In genomic region chr14:85528080-85528881, GRCh38 we compare ENCODE assay signal across 1 cellular context.
TF ChIP-seq lines count a peak whose summit lies in the region.

No MANE protein-coding gene starts in this region.

TF ChIP-seq in HepG2, 621 proteins besides CTCF, POLR2A, EP300 and RAD21 (continued from another document):
- TF ChIP-seq ZBTB4 (CRISPR knock-in tag; IDR thresholded peaks at IDR 0.05; ENCODE audit: borderline replicate concordance) (no peak), ZNF251 (CRISPR knock-in tag; IDR thresholded peaks at IDR 0.05) (no peak), SMC3 (IDR thresholded peaks at IDR 0.05; ENCODE audit: low read length) (peak; percentile 69)
